Comparison of ENCODE assay signal across 13 cellular contexts in genomic region chr14:61544448-61545202, GRCh38.
DNase-seq lines count a peak whose midpoint lies in the region; ATAC-seq, FAIRE-seq and TF ChIP-seq lines count a peak whose summit lies in the region.
"Had no signal": no experiment of that assay in that cellular context is flagged by ENCODE, and none has a peak within 500 bp of the region (broad histone marks: within the 10 kb centered on the region; RNA-seq: fewer than 3 reads in every experiment).

No MANE protein-coding gene starts in this region.

- H3K36me3 ChIP-seq in BLaER1 (peaks cover 81% of the 10 kb centered on the region), heart left ventricle (peaks cover 0 to 36% (median 16%) of the 10 kb centered on the region in 9 donors), trophoblast cell (ENCODE audit: control insufficient read depth in 1 of 2, insufficient read depth in 2 of 2, low read length in 2 of 2) (peaks cover 25 to 30% of the 10 kb centered on the region in 2 experiments)

- H3K4me3 ChIP-seq in BLaER1 (no peak overlapping the region), heart left ventricle (no peak overlapping the region), trophoblast cell (ENCODE audit: low read depth, low read length) (no peak overlapping the region)
- H3K4me3 ChIP-seq: BLaER1 treated with 17β-estradiol and CSF1 and Interleukin-3, amounts not matched to agents 10 nM and 100 nM had no signal

- H3K4me2 ChIP-seq in BLaER1 (no peak overlapping the region), trophoblast cell (ENCODE audit: low read length) (no peak overlapping the region)

- peak overlapping the region; percentile 22 for H3K27ac ChIP-seq in BLaER1
- peak overlapping the region; percentile 13 to 78 (median 68) for H3K27ac ChIP-seq in heart left ventricle
- H3K27ac ChIP-seq in trophoblast cell (ENCODE audit: low read depth, low read length): no peak overlapping the region
- H3K27ac ChIP-seq: BLaER1 treated with 17β-estradiol and CSF1 and Interleukin-3, amounts not matched to agents 10 nM and 100 nM; foreskin keratinocyte had no signal

- H3K4me1 ChIP-seq in BLaER1: peaks cover 11% of the 10 kb centered on the region
- H3K4me1 ChIP-seq in heart left ventricle: peaks cover 6 to 70% (median 46%) of the 10 kb centered on the region in 12 donors
- H3K4me1 ChIP-seq in trophoblast cell (ENCODE audit: control insufficient read depth in 1 of 2, insufficient read depth in 2 of 2, low read length in 2 of 2): peaks cover 23 to 26% of the 10 kb centered on the region in 2 experiments

- no peak overlapping the region for H4K12ac ChIP-seq in trophoblast cell (ENCODE audit: low read depth, low read length)

- no peak overlapping the region for H4K8ac ChIP-seq in trophoblast cell (ENCODE audit: low read depth, low read length)

- ATAC-seq in T-helper 17 cell: no peak
- ATAC-seq in heart left ventricle: peak; percentile 62 to 76 (median 70)
- ATAC-seq in HG02870 (IDR thresholded peaks at IDR 0.05; ENCODE audit: unreplicated experiment): no peak
- ATAC-seq: foreskin keratinocyte had no signal

- peak overlapping the region; percentile 49 for H3K14ac ChIP-seq in trophoblast cell (ENCODE audit: low read length)

- no peak for TF ChIP-seq CTCF in heart left ventricle (IDR thresholded peaks at IDR 0.05)

- no peaks in the 10 kb centered on the region for H3K27me3 Mint-ChIP-seq in T-helper 17 cell
- H3K27me3 Mint-ChIP-seq: type B pancreatic cell had no signal

- no peaks in the 10 kb centered on the region for H4K20me1 ChIP-seq in BLaER1
- H4K20me1 ChIP-seq: BLaER1 treated with 17β-estradiol and CSF1 and Interleukin-3, amounts not matched to agents 10 nM and 100 nM had no signal

- no peak for TF ChIP-seq POLR2A in heart left ventricle (IDR thresholded peaks at IDR 0.05)

- H3K27me3 ChIP-seq in BLaER1: no peaks in the 10 kb centered on the region
- H3K27me3 ChIP-seq in heart left ventricle: no peaks in the 10 kb centered on the region
- H3K27me3 ChIP-seq in trophoblast cell (ENCODE audit: insufficient read depth, low read length): no peaks in the 10 kb centered on the region
- H3K27me3 ChIP-seq: BLaER1 treated with 17β-estradiol and CSF1 and Interleukin-3, amounts not matched to agents 10 nM and 100 nM; foreskin keratinocyte had no signal

- peaks cover 7% of the 10 kb centered on the region for H3K79me2 ChIP-seq in trophoblast cell (ENCODE audit: control insufficient read depth, insufficient read depth, low read length, poor library complexity)

- no peak overlapping the region for H2AFZ ChIP-seq in trophoblast cell (ENCODE audit: insufficient read depth, low read length, poor library complexity)

- no peak for FAIRE-seq in HTR-8/SVneo (lab: Jason Lieb, UNC)

- H2AK5ac ChIP-seq in trophoblast cell (ENCODE audit: low read length): no peak overlapping the region

- H3K9me3 ChIP-seq in BLaER1 (peaks cover 4% of the 10 kb centered on the region), T-helper 17 cell (ENCODE audit: control insufficient read depth, low read length, poor library complexity, severe bottlenecking) (no peaks in the 10 kb centered on the region), heart left ventricle (no peaks in the 10 kb centered on the region), trophoblast cell (ENCODE audit: insufficient read depth, low read depth, low read length) (no peaks in the 10 kb centered on the region)

- H2BK120ac ChIP-seq in trophoblast cell (ENCODE audit: insufficient read depth, low read length, poor library complexity): no peak overlapping the region

- no peak for DNase-seq in T-helper 17 cell
- no peak for DNase-seq in heart left ventricle
- no peak for DNase-seq in trophoblast cell
- no peak for DNase-seq in NOMO-1 treated with DMSO at 0.1 percent for 48 hours (lab: John Stamatoyannopoulos, UW; ENCODE audit: unreplicated experiment)
- no peak for DNase-seq in HTR-8/SVneo (ENCODE audit: insufficient read length, low spot score)
- no peak for DNase-seq in NCI-H748 treated with DMSO at 0.1 percent for 48 hours (lab: John Stamatoyannopoulos, UW)
- DNase-seq: cortex of kidney, foreskin keratinocyte had no signal

- no peak overlapping the region for H3K23ac ChIP-seq in trophoblast cell (ENCODE audit: low read length)

- peaks cover 12% of the 10 kb centered on the region for H3K36me3 Mint-ChIP-seq in T-helper 17 cell (ENCODE audit: low read depth)
- H3K36me3 Mint-ChIP-seq: type B pancreatic cell had no signal

- H3K4ac ChIP-seq in trophoblast cell (ENCODE audit: low read depth, low read length): no peak overlapping the region

- H3K4me1 Mint-ChIP-seq in T-helper 17 cell: peaks cover 15% of the 10 kb centered on the region

- WGBS in heart left ventricle, 4 donors: 68 to 74% (median 69%) methylated on average over 11 of the region's 11 CpGs
- no CpG with 5 or more reads among the region's 11 CpGs for WGBS in trophoblast cell (ENCODE audit: extremely low coverage, insufficient coverage, insufficient read length)

- H3K9ac ChIP-seq in BLaER1 (no peak overlapping the region), trophoblast cell (ENCODE audit: low read length) (no peak overlapping the region)
- H3K9ac ChIP-seq: BLaER1 treated with 17β-estradiol and CSF1 and Interleukin-3, amounts not matched to agents 10 nM and 100 nM had no signal

- peak overlapping the region; percentile 72 for H4K91ac ChIP-seq in trophoblast cell (ENCODE audit: low read depth, low read length)

- H3K79me1 ChIP-seq in trophoblast cell (ENCODE audit: low read length): peaks cover 38% of the 10 kb centered on the region

- no peak overlapping the region for H3K18ac ChIP-seq in trophoblast cell (ENCODE audit: low read length)

- peak overlapping the region; percentile 93 for H3K27ac Mint-ChIP-seq in T-helper 17 cell
- H3K27ac Mint-ChIP-seq: T-helper 2 cell treated with Interferon-gamma antibody and Interleukin-4, amounts not matched to agents 5 μg/mL and 100 μg/mL, for 36 hours had no signal

- H2BK12ac ChIP-seq in trophoblast cell (ENCODE audit: low read length): peak overlapping the region; percentile 38

- no peak overlapping the region for H3K4me3 Mint-ChIP-seq in T-helper 17 cell
- H3K4me3 Mint-ChIP-seq: T-helper 2 cell treated with Interferon-gamma antibody and Interleukin-4, amounts not matched to agents 5 μg/mL and 100 μg/mL, for 36 hours; type B pancreatic cell had no signal

- H2BK5ac ChIP-seq in trophoblast cell (ENCODE audit: low read depth, low read length, poor library complexity): no peak overlapping the region

- intact Hi-C loops in heart left ventricle (cut with DNase I): loop anchor here in 2 of 10 donors (5.0 to 10.0 kb wide), 2 partner anchors 67 to 70 kb away; no protein-coding TSS in a partner anchor

Comparison
In these comparisons a context has a peak if more than half of its experiments do, and no peak if none do; other contexts are left out.
1. ATAC-seq: peak in heart left ventricle (4 of 4); none in T-helper 17 cell (single experiment) and HG02870 (single experiment).